19 cellular contexts compared by ENCODE assay signal in the genomic region with DNA sequence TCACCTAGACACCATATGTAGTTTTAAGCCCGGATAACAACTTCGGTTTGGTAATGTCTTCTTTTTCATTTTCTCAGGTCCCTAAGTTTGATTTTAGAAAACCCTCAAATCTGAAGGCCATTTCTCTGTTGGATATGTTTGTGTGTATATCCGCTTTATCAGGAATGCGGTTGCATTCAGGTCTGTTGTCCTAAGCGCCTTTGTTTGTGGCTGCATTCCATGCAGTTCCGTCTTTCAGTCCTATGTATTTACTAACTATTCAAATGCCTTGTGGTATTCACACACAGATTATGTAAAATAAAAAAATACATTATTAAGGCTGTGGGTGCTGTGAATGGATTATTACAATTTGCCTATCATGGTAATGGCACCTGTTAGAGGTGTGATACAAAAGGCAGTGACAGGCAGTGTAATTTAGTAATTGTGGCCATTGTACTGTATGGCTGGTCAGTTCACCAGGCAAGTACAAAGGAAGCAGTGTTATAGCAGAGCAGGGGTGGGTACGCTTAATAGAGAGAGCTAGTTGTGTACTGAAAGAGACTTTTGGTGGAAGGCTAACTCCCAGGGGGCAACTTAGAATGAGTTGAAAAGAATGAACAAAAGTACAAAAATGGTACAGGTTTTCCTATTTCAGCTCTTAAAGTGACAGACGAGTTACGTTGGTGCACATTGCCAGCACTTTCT.
"Had no signal": no experiment of that assay in that cellular context is flagged by ENCODE, and none has a peak within 500 bp of the region (broad histone marks: within the 10 kb centered on the region; RNA-seq: fewer than 3 reads in every experiment).

No MANE protein-coding gene starts in this region.

- H3K4me2 ChIP-seq: smooth muscle cell had no signal

- H3K36me3 ChIP-seq: prostate gland, suprapubic skin had no signal

- H3K9me3 ChIP-seq: prostate gland, suprapubic skin had no signal

- H3K36me3 Mint-ChIP-seq: brain, natural killer cell had no signal

- H3K4me1 ChIP-seq: prostate gland had no signal

- H3K27me3 ChIP-seq: suprapubic skin had no signal

- H3K4me3 Mint-ChIP-seq: activated CD4-positive, alpha-beta T cell treated with anti-CD3 and anti-CD28 coated beads, Interleukin-2, amount 10 ng/mL, durations not matched to agents 24 days and 14 days; activated CD8-positive, alpha-beta T cell treated with anti-CD3 and anti-CD28 coated beads, Interleukin-2, amount 10 ng/mL, durations not matched to agents 7 days and 5 days; activated naive CD8-positive, alpha-beta T cell; brain; natural killer cell; stimulated activated naive CD8-positive, alpha-beta T cell treated with anti-CD3 and anti-CD28 coated beads, Interleukin-15, Interleukin-2, amounts not matched to agents 100 ng/mL and 50 ng/mL, for 24 hours had no signal

- H3K4me3 ChIP-seq: coronary artery, prostate gland, smooth muscle cell, suprapubic skin had no signal

- H3K27ac ChIP-seq: coronary artery, prostate gland, suprapubic skin had no signal

- H3K27me3 Mint-ChIP-seq: activated CD4-positive, alpha-beta T cell treated with anti-CD3 and anti-CD28 coated beads, Interleukin-2, amount 10 ng/mL, durations not matched to agents 24 days and 14 days; activated naive CD8-positive, alpha-beta T cell; stimulated activated naive CD8-positive, alpha-beta T cell treated with anti-CD3 and anti-CD28 coated beads, Interleukin-15, Interleukin-2, amounts not matched to agents 100 ng/mL and 50 ng/mL, for 24 hours had no signal

- ATAC-seq: activated CD8-positive, alpha-beta T cell treated with anti-CD3 and anti-CD28 coated beads, Interleukin-2, amount 10 ng/mL, durations not matched to agents 7 days and 5 days; natural killer cell; right cardiac atrium had no signal

- H3K27ac Mint-ChIP-seq: activated CD4-positive, alpha-beta T cell treated with anti-CD3 and anti-CD28 coated beads, Interleukin-2, amount 10 ng/mL, durations not matched to agents 24 days and 14 days; activated CD8-positive, alpha-beta T cell treated with anti-CD3 and anti-CD28 coated beads, Interleukin-2, amount 10 ng/mL, durations not matched to agents 7 days and 5 days; activated naive CD8-positive, alpha-beta T cell; brain; natural killer cell; stimulated activated naive CD8-positive, alpha-beta T cell treated with anti-CD3 and anti-CD28 coated beads, Interleukin-15, Interleukin-2, amounts not matched to agents 100 ng/mL and 50 ng/mL, for 24 hours had no signal

- DNase-seq: activated CD4-positive, alpha-beta T cell treated with anti-CD3 and anti-CD28 coated beads, Interleukin-2, amount 10 ng/mL, durations not matched to agents 24 days and 14 days; activated CD4-positive, CD25-positive, alpha-beta regulatory T cell; activated CD8-positive, alpha-beta memory T cell treated with anti-CD3 and anti-CD28 coated beads, Interleukin-2, amount 50 U/mL, for 4 hours; activated CD8-positive, alpha-beta T cell treated with anti-CD3 and anti-CD28 coated beads, Interleukin-2, amount 10 ng/mL, durations not matched to agents 7 days and 5 days; activated gamma-delta T cell treated with Interleukin-2 at 50 U/mL for 16 hours; amygdala; central memory CD4-positive, alpha-beta T cell; foreskin fibroblast; mesendoderm; natural killer cell; nucleus accumbens; right cardiac atrium had no signal

- H3K9me3 Mint-ChIP-seq: activated CD4-positive, alpha-beta T cell treated with anti-CD3 and anti-CD28 coated beads, Interleukin-2, amount 10 ng/mL, durations not matched to agents 24 days and 14 days; brain; natural killer cell; stimulated activated naive CD8-positive, alpha-beta T cell treated with anti-CD3 and anti-CD28 coated beads, Interleukin-15, Interleukin-2, amounts not matched to agents 100 ng/mL and 50 ng/mL, for 24 hours had no signal
